In the genomic region with DNA sequence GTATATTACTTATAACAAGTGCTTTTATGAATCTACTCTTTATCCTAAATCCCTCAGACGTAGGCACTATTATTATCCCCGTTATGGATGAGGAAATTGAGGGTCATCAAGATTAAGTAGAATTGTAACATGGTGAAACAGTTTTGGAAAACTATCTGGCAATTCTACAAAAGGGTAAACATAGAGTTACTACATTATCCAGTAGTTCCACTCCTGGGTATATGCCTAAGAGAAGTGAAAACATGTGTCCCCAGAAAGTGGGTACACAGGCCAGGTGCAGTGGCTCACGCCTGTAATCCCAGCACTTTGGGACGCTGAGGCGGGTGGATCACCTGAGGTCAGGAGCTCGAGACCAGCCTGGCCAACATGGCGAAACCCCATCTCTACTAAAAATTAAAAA, we compare ENCODE assay signal across 7 cellular contexts. TPM values are rescaled to one million over a fixed set of nuclear protein-coding genes. Genes with fewer than 3 reads are reported as not detected.
"Had no signal": no experiment of that assay in that cellular context is flagged by ENCODE, and none has a peak within 500 bp of the region (broad histone marks: within the 10 kb centered on the region; RNA-seq: fewer than 3 reads in every experiment).

No MANE protein-coding gene starts in this region.

RNA-seq across cellular contexts. Expression of gene HCRT, which starts 54.3 kb away (rescaled TPM):
- total RNA-seq: GM23248, H4, H7, HepG2, HFFc6, HT1080 had no signal
- polyA plus RNA-seq: GM23248, HepG2, IgD-negative memory B cell had no signal

RNA-seq across cellular contexts. Expression of gene KCNH4, which starts 58.6 kb away (rescaled TPM):
- total RNA-seq: GM23248, HFFc6, HT1080 had no signal
- polyA plus RNA-seq: GM23248, IgD-negative memory B cell had no signal
